9 cellular contexts compared by ENCODE assay signal in genomic region chr3:79361748-79362378, GRCh38.
A peak's percentile ranks its signal among the peaks of the same experiment; 100 is the strongest.
DNase-seq lines count a peak whose midpoint lies in the region; FAIRE-seq and TF ChIP-seq lines count a peak whose summit lies in the region.
"Had no signal": no experiment of that assay in that cellular context is flagged by ENCODE, and none has a peak within 500 bp of the region (broad histone marks: within the 10 kb centered on the region; RNA-seq: fewer than 3 reads in every experiment).

No MANE protein-coding gene starts in this region.

- TF ChIP-seq POLR2A in H54 (IDR thresholded peaks at IDR 0.05; ENCODE audit: low read depth, low read length), result no peak

- intact Hi-C loops in ascending aorta (cut with DNase I), result loop anchor here (10.0 kb wide), 1 partner anchor 697 kb away; no protein-coding TSS in a partner anchor

- peak in 2 of 3 experiments; percentile 55 to 60 for TF ChIP-seq CTCF in ascending aorta (IDR thresholded peaks at IDR 0.05)

- H3K27ac ChIP-seq in ascending aorta, result no peak overlapping the region
- H3K27ac ChIP-seq: BLaER1 had no signal

- H3K4me1 ChIP-seq in ascending aorta, result no peaks in the 10 kb centered on the region
- H3K4me1 ChIP-seq: BLaER1 had no signal

- H3K27me3 ChIP-seq in ascending aorta, result no peaks in the 10 kb centered on the region
- H3K27me3 ChIP-seq: BLaER1 had no signal

- no peaks in the 10 kb centered on the region for H3K36me3 ChIP-seq in ascending aorta
- H3K36me3 ChIP-seq: BLaER1 had no signal

- peak; percentile 74 for FAIRE-seq in H54 (lab: Jason Lieb, UNC)

- H3K4me3 ChIP-seq in ascending aorta, result no peak overlapping the region
- H3K4me3 ChIP-seq: BLaER1 had no signal

- DNase-seq in NCI-H1092 treated with DMSO at 0.1 percent for 48 hours (lab: John Stamatoyannopoulos, UW), result peak; percentile 21
- DNase-seq in NCI-H1092 (lab: John Stamatoyannopoulos, UW), result no peak
- DNase-seq in H54 (ENCODE audit: insufficient read length, low spot score), result no peak
- DNase-seq in NCI-H146 treated with DMSO at 0.1 percent for 48 hours (lab: John Stamatoyannopoulos, UW; ENCODE audit: unreplicated experiment), result peak; percentile 4
- no peak for DNase-seq in ascending aorta (ENCODE audit: low spot score in 2 of 2)
- DNase-seq in kidney glomerular epithelial cell (lab: John Stamatoyannopoulos, UW), result peak; percentile 39
- DNase-seq in activated CD4-positive, alpha-beta T cell treated with anti-CD3 and anti-CD28 coated beads for 1 hour, result no peak
- no peak for DNase-seq in central memory CD4-positive, alpha-beta T cell

- H3K9me3 ChIP-seq in ascending aorta, result no peaks in the 10 kb centered on the region
- H3K9me3 ChIP-seq: BLaER1 had no signal

Comparison
In these comparisons a context has a peak if more than half of its experiments do, and no peak if none do; other contexts are left out.
1. DNase-seq: peak in NCI-H1092 treated with DMSO at 0.1 percent for 48 hours (single experiment), NCI-H146 treated with DMSO at 0.1 percent for 48 hours (single experiment) and kidney glomerular epithelial cell (single experiment); none in NCI-H1092 (single experiment), H54 (single experiment), ascending aorta (0 of 2), activated CD4-positive, alpha-beta T cell treated with anti-CD3 and anti-CD28 coated beads for 1 hour (single experiment) and central memory CD4-positive, alpha-beta T cell (single experiment).